Comparison of ENCODE assay signal across 21 cellular contexts in genomic region chr6:7240351-7240750, GRCh38.
"Had no signal": no experiment of that assay in that cellular context is flagged by ENCODE, and none has a peak within 500 bp of the region (broad histone marks: within the 10 kb centered on the region; RNA-seq: fewer than 3 reads in every experiment).

No MANE protein-coding gene starts in this region.

- H3K9me3 ChIP-seq: esophagus squamous epithelium had no signal

- H3K9me3 Mint-ChIP-seq: activated CD4-positive, alpha-beta memory T cell treated with anti-CD3 and anti-CD28 coated beads for 36 hours; activated naive CD4-positive, alpha-beta T cell treated with anti-CD3 and anti-CD28 coated beads, Interleukin-2, amount 50 U/mL, for 72 hours; brain; stimulated activated naive B cell treated with anti-CD40 and anti-IgM and Interleukin-4, amounts not matched to agents 10 μg/mL and 1 μg/mL and 100 μg/mL, for 72 hours had no signal

- ATAC-seq: activated CD4-positive, alpha-beta T cell treated with anti-CD3 and anti-CD28 coated beads for 36 hours; activated CD8-positive, alpha-beta memory T cell treated with anti-CD3 and anti-CD28 coated beads, Interleukin-2, amount 10 ng/mL, durations not matched to agents 7 days and 5 days; activated naive CD4-positive, alpha-beta T cell treated with anti-CD3 and anti-CD28 coated beads, Interleukin-2, amount 50 U/mL, for 72 hours; SK-N-SH treated with all-trans-retinoic acid at 6 μM for 48 hours; stimulated activated naive B cell treated with anti-CD40 and anti-IgM and Interleukin-4, amounts not matched to agents 10 μg/mL and 1 μg/mL and 100 μg/mL, for 72 hours had no signal

- FAIRE-seq: endothelial cell of umbilical vein, kidney had no signal

- H3K27ac Mint-ChIP-seq: activated CD4-positive, alpha-beta memory T cell treated with anti-CD3 and anti-CD28 coated beads for 36 hours; activated CD8-positive, alpha-beta memory T cell treated with anti-CD3 and anti-CD28 coated beads, Interleukin-2, amount 10 ng/mL, durations not matched to agents 7 days and 5 days; stimulated activated naive B cell treated with anti-CD40 and anti-IgM and Interleukin-4, amounts not matched to agents 10 μg/mL and 1 μg/mL and 100 μg/mL, for 72 hours had no signal

- H3K4me3 Mint-ChIP-seq: activated CD4-positive, alpha-beta memory T cell treated with anti-CD3 and anti-CD28 coated beads for 36 hours; activated CD4-positive, alpha-beta T cell treated with anti-CD3 and anti-CD28 coated beads for 36 hours; activated CD8-positive, alpha-beta memory T cell treated with anti-CD3 and anti-CD28 coated beads, Interleukin-2, amount 10 ng/mL, durations not matched to agents 7 days and 5 days; brain; stimulated activated naive B cell treated with anti-CD40 and anti-IgM and Interleukin-4, amounts not matched to agents 10 μg/mL and 1 μg/mL and 100 μg/mL, for 72 hours had no signal

- H3K4me3 ChIP-seq: esophagus squamous epithelium had no signal

- H3K27me3 ChIP-seq: esophagus squamous epithelium had no signal

- H3K27me3 Mint-ChIP-seq: activated CD4-positive, alpha-beta memory T cell treated with anti-CD3 and anti-CD28 coated beads for 36 hours; activated CD4-positive, alpha-beta T cell treated with anti-CD3 and anti-CD28 coated beads for 36 hours; activated CD8-positive, alpha-beta memory T cell treated with anti-CD3 and anti-CD28 coated beads, Interleukin-2, amount 10 ng/mL, durations not matched to agents 7 days and 5 days; brain; stimulated activated naive B cell treated with anti-CD40 and anti-IgM and Interleukin-4, amounts not matched to agents 10 μg/mL and 1 μg/mL and 100 μg/mL, for 72 hours had no signal

- DNase-seq: activated CD4-positive, alpha-beta memory T cell treated with anti-CD3 and anti-CD28 coated beads for 36 hours; activated CD4-positive, alpha-beta T cell treated with anti-CD3 and anti-CD28 coated beads for 36 hours; activated CD8-positive, alpha-beta memory T cell treated with anti-CD3 and anti-CD28 coated beads, Interleukin-2, amount 10 ng/mL, durations not matched to agents 7 days and 5 days; activated gamma-delta T cell; activated T-cell treated with anti-CD3 and anti-CD28 coated beads, Interleukin-2, amount 50 U/mL, for 1 hour; amygdala; cortex of kidney; effector CD8-positive, alpha-beta T cell; esophagus squamous epithelium; hippocampal formation; kidney; retina; stimulated activated CD4-positive, alpha-beta T cell treated with anti-CD3 and anti-CD28 coated beads, Interleukin-2, amount 100 ng/mL, for 48 hours; stimulated activated naive B cell treated with anti-CD40 and anti-IgM and Interleukin-4, amounts not matched to agents 10 μg/mL and 1 μg/mL and 100 μg/mL, for 72 hours; T-helper 1 cell; T1000; trophoblast cell had no signal

- H3K36me3 Mint-ChIP-seq: activated naive CD4-positive, alpha-beta T cell treated with anti-CD3 and anti-CD28 coated beads, Interleukin-2, amount 50 U/mL, for 72 hours had no signal
